15 cellular contexts compared by ENCODE assay signal in genomic region chr5:89168766-89169165, GRCh38.
A peak's percentile ranks its signal among the peaks of the same experiment; 100 is the strongest.
DNase-seq lines count a peak whose midpoint lies in the region; ATAC-seq and FAIRE-seq lines count a peak whose summit lies in the region.
"Had no signal": no experiment of that assay in that cellular context is flagged by ENCODE, and none has a peak within 500 bp of the region (broad histone marks: within the 10 kb centered on the region; RNA-seq: fewer than 3 reads in every experiment).

No MANE protein-coding gene starts in this region.

- H3K4me1 ChIP-seq in naive thymus-derived CD4-positive, alpha-beta T cell (ENCODE audit: control insufficient read depth in 2 of 2, insufficient read depth in 2 of 2, low read length in 2 of 2) = no peaks in the 10 kb centered on the region
- H3K4me1 ChIP-seq: BE2C had no signal

- peak; percentile 35 for FAIRE-seq in GM18507 (lab: Jason Lieb, UNC)

- no peak overlapping the region for H3K4me3 ChIP-seq in naive thymus-derived CD4-positive, alpha-beta T cell (ENCODE audit: low read length)
- H3K4me3 ChIP-seq: mucosa of descending colon had no signal

- no peak overlapping the region for H3K27ac Mint-ChIP-seq in naive thymus-derived CD4-positive, alpha-beta T cell
- H3K27ac Mint-ChIP-seq: activated naive CD8-positive, alpha-beta T cell had no signal

- H3K36me3 ChIP-seq in naive thymus-derived CD4-positive, alpha-beta T cell (ENCODE audit: control insufficient read depth in 2 of 3, insufficient read depth in 3 of 3, low read length in 3 of 3) = no peaks in the 10 kb centered on the region
- H3K36me3 ChIP-seq: BE2C had no signal

- DNase-seq in GM18507 (ENCODE audit: extremely low spot score, insufficient read length, low read depth) (peak; percentile 2), AG08396 (ENCODE audit: low spot score) (no peak), left colon (no peak)
- DNase-seq in naive thymus-derived CD4-positive, alpha-beta T cell = no peak
- DNase-seq: BE2C; mucosa of descending colon; NCI-H1092; NCI-H526; SHP77 treated with DMSO at 0.1 percent for 48 hours; stimulated activated CD4-positive, alpha-beta T cell treated with anti-CD3 and anti-CD28 coated beads, Interleukin-2, amount 100 ng/mL, for 48 hours had no signal

- H3K27ac ChIP-seq in naive thymus-derived CD4-positive, alpha-beta T cell (ENCODE audit: low read depth, low read length) = no peak overlapping the region

- POLR2A ChIA-PET in naive thymus-derived CD4-positive, alpha-beta T cell (lab: Charles Lee) = no interaction called here

- CTCF ChIA-PET in naive thymus-derived CD4-positive, alpha-beta T cell (lab: Charles Lee) = no interaction called here

- H3K9me3 Mint-ChIP-seq in naive thymus-derived CD4-positive, alpha-beta T cell = peaks cover 0 to 6% (median 0%) of the 10 kb centered on the region in 11 donors

- no peaks in the 10 kb centered on the region for H3K27me3 ChIP-seq in naive thymus-derived CD4-positive, alpha-beta T cell (ENCODE audit: control insufficient read depth in 2 of 2, insufficient read depth in 2 of 2, low read length in 2 of 2)
- H3K27me3 ChIP-seq: BE2C had no signal

- H3K4me1 Mint-ChIP-seq in naive thymus-derived CD4-positive, alpha-beta T cell = no peaks in the 10 kb centered on the region

- no peaks in the 10 kb centered on the region for H3K27me3 Mint-ChIP-seq in naive thymus-derived CD4-positive, alpha-beta T cell
- H3K27me3 Mint-ChIP-seq: activated naive CD8-positive, alpha-beta T cell had no signal

- intact Hi-C loops in left colon (cut with DNase I, micrococcal nuclease) = no loop called here
- intact Hi-C loops in naive thymus-derived CD4-positive, alpha-beta T cell (cut with micrococcal nuclease) = no loop called here

- no peaks in the 10 kb centered on the region for H3K36me3 Mint-ChIP-seq in naive thymus-derived CD4-positive, alpha-beta T cell
- H3K36me3 Mint-ChIP-seq: activated naive CD8-positive, alpha-beta T cell had no signal

- ATAC-seq in GM19468 (IDR thresholded peaks at IDR 0.05; ENCODE audit: extremely low read depth, unreplicated experiment) (peak; percentile 75), HG02885 (IDR thresholded peaks at IDR 0.05; ENCODE audit: poor library complexity, unreplicated experiment) (peak; percentile 68), HG03558 (IDR thresholded peaks at IDR 0.05; ENCODE audit: extremely low read depth, unreplicated experiment) (peak; percentile 73), GM18868 (IDR thresholded peaks at IDR 0.05; ENCODE audit: unreplicated experiment) (no peak), left colon (no peak)
- no peak for ATAC-seq in naive thymus-derived CD4-positive, alpha-beta T cell
- ATAC-seq: mucosa of descending colon had no signal

- no peak overlapping the region for H3K4me3 Mint-ChIP-seq in naive thymus-derived CD4-positive, alpha-beta T cell
- H3K4me3 Mint-ChIP-seq: activated naive CD8-positive, alpha-beta T cell had no signal

- no peaks in the 10 kb centered on the region for H3K9me3 ChIP-seq in naive thymus-derived CD4-positive, alpha-beta T cell (ENCODE audit: control insufficient read depth in 2 of 3, low read length in 3 of 3)
- H3K9me3 ChIP-seq: BE2C, mucosa of descending colon had no signal

Comparison
In these comparisons a context has a peak if more than half of its experiments do, and no peak if none do; other contexts are left out.
1. ATAC-seq: peak in GM19468 (single experiment), HG02885 (single experiment) and HG03558 (single experiment); none in GM18868 (single experiment), left colon (single experiment) and naive thymus-derived CD4-positive, alpha-beta T cell (single experiment).